In the genomic region with DNA sequence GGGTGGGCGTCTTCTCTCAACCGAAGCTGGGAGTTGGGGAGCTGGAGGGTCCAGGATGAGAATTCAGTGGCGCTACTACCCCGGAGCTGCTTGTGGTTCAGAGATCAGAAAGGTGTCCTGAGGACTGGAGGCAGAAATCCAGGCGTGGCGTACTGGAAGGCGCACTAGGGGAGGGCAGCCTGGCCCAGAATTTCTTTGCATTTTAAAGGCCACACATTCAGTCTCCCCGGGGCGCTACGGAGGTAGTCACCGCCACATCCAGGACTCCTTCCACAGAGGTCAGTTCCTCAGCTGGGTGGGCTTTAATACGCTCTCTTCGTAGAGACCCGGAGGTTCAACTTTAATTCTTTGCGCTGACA, we compare ENCODE assay signal across 8 cellular contexts. TPM values are rescaled to one million over a fixed set of nuclear protein-coding genes. Genes with fewer than 3 reads are reported as not detected.
A peak's percentile ranks its signal among the peaks of the same experiment; 100 is the strongest.
DNase-seq lines count a peak whose midpoint lies in the region; ATAC-seq, FAIRE-seq and TF ChIP-seq lines count a peak whose summit lies in the region.

No MANE protein-coding gene starts in this region.

- DNase-seq in GM03348 (ENCODE audit: low spot score) = peak; percentile 5
- DNase-seq in LNCaP clone FGC (ENCODE audit: low read depth) = no peak
- DNase-seq in astrocyte of the spinal cord (ENCODE audit: low read depth, low spot score) = no peak
- DNase-seq in left colon = no peak
- DNase-seq in thyroid gland = peak in 1 of 2 donors; percentile 52
- no peak for DNase-seq in HTR-8/SVneo (ENCODE audit: insufficient read length, low spot score)
- DNase-seq in activated CD4-positive, CD25-positive, alpha-beta regulatory T cell treated with anti-CD3 and anti-CD28 coated beads, Interleukin-2, amount 50 U/mL, for 72 hours = no peak

- FAIRE-seq in HTR-8/SVneo (lab: Jason Lieb, UNC) = no peak

- in situ Hi-C loops in astrocyte of the spinal cord (cut with HindIII; ENCODE audit: low sequenced_read_pairs) = no loop called here

- H3K36me3 ChIP-seq in thyroid gland = no peaks in the 10 kb centered on the region

- no peak for TF ChIP-seq POLR2A in thyroid gland (IDR thresholded peaks at IDR 0.05)

- no peaks in the 10 kb centered on the region for H3K9me3 ChIP-seq in thyroid gland

- no peaks in the 10 kb centered on the region for H3K27me3 ChIP-seq in thyroid gland

- WGBS in thyroid gland, 2 donors = 2 to 3% methylated on average over 13 to 15 of the region's 15 CpGs

- TF ChIP-seq CTCF in LNCaP clone FGC (IDR thresholded peaks at IDR 0.05; ENCODE audit: control insufficient read depth, extremely low read depth, insufficient read depth) (0 out of 2 replicates have a peak, but pooled peaks have one; percentile 2), astrocyte of the spinal cord (IDR thresholded peaks at IDR 0.05; ENCODE audit: low read depth, low read length) (no peak), thyroid gland (IDR thresholded peaks at IDR 0.05) (no peak)

- H3K4me3 ChIP-seq in LNCaP clone FGC (ENCODE audit: low read depth, low read length) (peak overlapping the region; percentile 67), astrocyte of the spinal cord (ENCODE audit: low read depth, low read length) (peak overlapping the region; percentile 51), thyroid gland (replicated peaks in 1 of 3) (peak overlapping the region; percentile 39 to 69 (median 58))

- ATAC-seq in GM21737 (IDR thresholded peaks at IDR 0.05; ENCODE audit: unreplicated experiment) (peak; percentile 6), left colon (peak; percentile 25)

- peak overlapping the region; percentile 29 to 87 (median 73) for H3K27ac ChIP-seq in thyroid gland

- intact Hi-C loops in left colon (cut with DNase I, micrococcal nuclease) (no loop called here), thyroid gland (cut with DNase I) (no loop called here)

- H3K4me1 ChIP-seq in thyroid gland = peaks cover 7 to 12% of the 10 kb centered on the region in 2 donors

RNA-seq across cellular contexts. Expression of a gene that starts 0.3 kb away (rescaled TPM):
- 100 to 1,000 TPM in 1 of 2 donors, 10 to 100 TPM in 1; 64.8 to 103 TPM for total RNA-seq in left colon
- 10 to 100 TPM; 35.2 to 84.0 (median 61.2) TPM for total RNA-seq in thyroid gland
